1 cellular context compared by ENCODE assay signal in genomic region chr2:11745613-11746375, GRCh38.
TF ChIP-seq lines count a peak whose summit lies in the region.

No MANE protein-coding gene starts in this region.

TF ChIP-seq in K562, 482 proteins besides CTCF, POLR2A, EP300 and RAD21 (continued from another document and continues in another):
- TF ChIP-seq, protein P1, sequence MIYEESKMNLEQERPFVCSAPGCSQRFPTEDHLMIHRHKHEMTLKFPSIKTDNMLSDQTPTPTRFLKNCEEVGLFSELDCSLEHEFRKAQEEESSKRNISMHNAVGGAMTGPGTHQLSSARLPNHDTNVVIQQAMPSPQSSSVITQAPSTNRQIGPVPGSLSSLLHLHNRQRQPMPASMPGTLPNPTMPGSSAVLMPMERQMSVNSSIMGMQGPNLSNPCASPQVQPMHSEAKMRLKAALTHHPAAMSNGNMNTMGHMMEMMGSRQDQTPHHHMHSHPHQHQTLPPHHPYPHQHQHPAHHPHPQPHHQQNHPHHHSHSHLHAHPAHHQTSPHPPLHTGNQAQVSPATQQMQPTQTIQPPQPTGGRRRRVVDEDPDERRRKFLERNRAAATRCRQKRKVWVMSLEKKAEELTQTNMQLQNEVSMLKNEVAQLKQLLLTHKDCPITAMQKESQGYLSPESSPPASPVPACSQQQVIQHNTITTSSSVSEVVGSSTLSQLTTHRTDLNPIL (CRISPR knock-in tag; IDR thresholded peaks at IDR 0.05) = no peak
- no peak for TF ChIP-seq U2AF1 (optimal IDR thresholded peaks at IDR 0.05; ENCODE audit: low read depth, low read length)
- no peak for TF ChIP-seq ZSCAN29 (IDR thresholded peaks at IDR 0.05)
- TF ChIP-seq, protein P2, sequence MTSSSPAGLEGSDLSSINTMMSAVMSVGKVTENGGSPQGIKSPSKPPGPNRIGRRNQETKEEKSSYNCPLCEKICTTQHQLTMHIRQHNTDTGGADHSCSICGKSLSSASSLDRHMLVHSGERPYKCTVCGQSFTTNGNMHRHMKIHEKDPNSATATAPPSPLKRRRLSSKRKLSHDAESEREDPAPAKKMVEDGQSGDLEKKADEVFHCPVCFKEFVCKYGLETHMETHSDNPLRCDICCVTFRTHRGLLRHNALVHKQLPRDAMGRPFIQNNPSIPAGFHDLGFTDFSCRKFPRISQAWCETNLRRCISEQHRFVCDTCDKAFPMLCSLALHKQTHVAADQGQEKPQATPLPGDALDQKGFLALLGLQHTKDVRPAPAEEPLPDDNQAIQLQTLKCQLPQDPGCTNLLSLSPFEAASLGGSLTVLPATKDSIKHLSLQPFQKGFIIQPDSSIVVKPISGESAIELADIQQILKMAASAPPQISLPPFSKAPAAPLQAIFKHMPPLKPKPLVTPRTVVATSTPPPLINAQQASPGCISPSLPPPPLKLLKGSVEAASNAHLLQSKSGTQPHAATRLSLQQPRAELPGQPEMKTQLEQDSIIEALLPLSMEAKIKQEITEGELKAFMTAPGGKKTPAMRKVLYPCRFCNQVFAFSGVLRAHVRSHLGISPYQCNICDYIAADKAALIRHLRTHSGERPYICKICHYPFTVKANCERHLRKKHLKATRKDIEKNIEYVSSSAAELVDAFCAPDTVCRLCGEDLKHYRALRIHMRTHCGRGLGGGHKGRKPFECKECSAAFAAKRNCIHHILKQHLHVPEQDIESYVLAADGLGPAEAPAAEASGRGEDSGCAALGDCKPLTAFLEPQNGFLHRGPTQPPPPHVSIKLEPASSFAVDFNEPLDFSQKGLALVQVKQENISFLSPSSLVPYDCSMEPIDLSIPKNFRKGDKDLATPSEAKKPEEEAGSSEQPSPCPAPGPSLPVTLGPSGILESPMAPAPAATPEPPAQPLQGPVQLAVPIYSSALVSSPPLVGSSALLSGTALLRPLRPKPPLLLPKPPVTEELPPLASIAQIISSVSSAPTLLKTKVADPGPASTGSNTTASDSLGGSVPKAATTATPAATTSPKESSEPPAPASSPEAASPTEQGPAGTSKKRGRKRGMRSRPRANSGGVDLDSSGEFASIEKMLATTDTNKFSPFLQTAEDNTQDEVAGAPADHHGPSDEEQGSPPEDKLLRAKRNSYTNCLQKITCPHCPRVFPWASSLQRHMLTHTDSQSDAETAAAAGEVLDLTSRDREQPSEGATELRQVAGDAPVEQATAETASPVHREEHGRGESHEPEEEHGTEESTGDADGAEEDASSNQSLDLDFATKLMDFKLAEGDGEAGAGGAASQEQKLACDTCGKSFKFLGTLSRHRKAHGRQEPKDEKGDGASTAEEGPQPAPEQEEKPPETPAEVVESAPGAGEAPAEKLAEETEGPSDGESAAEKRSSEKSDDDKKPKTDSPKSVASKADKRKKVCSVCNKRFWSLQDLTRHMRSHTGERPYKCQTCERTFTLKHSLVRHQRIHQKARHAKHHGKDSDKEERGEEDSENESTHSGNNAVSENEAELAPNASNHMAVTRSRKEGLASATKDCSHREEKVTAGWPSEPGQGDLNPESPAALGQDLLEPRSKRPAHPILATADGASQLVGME (CRISPR knock-in tag; IDR thresholded peaks at IDR 0.05) = no peak
- TF ChIP-seq POLR2AphosphoS5 (IDR thresholded peaks at IDR 0.05; ENCODE audit: control insufficient read depth, insufficient read depth, low read depth, low read length) = no peak
- TF ChIP-seq ETV1 (tag; conservative IDR thresholded peaks at IDR 0.05; ENCODE audit: low read depth) = no peak
- no peak for TF ChIP-seq ZNF354B (CRISPR knock-in tag; IDR thresholded peaks at IDR 0.05)
- no peak for TF ChIP-seq ZKSCAN3 (CRISPR knock-in tag; IDR thresholded peaks at IDR 0.05)
- no peak for TF ChIP-seq FOS (IDR thresholded peaks at IDR 0.05; ENCODE audit: extremely low read depth, insufficient read length)
- no peak; the same call in 1 of the 2 replicates for TF ChIP-seq ZBTB7A (IDR thresholded peaks at IDR 0.05; ENCODE audit: borderline replicate concordance, control insufficient read depth, low read depth, low read length)
- TF ChIP-seq, protein P3, sequence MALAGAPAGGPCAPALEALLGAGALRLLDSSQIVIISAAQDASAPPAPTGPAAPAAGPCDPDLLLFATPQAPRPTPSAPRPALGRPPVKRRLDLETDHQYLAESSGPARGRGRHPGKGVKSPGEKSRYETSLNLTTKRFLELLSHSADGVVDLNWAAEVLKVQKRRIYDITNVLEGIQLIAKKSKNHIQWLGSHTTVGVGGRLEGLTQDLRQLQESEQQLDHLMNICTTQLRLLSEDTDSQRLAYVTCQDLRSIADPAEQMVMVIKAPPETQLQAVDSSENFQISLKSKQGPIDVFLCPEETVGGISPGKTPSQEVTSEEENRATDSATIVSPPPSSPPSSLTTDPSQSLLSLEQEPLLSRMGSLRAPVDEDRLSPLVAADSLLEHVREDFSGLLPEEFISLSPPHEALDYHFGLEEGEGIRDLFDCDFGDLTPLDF (CRISPR knock-in tag; IDR thresholded peaks at IDR 0.05) = no peak
- TF ChIP-seq RBM17 (IDR thresholded peaks at IDR 0.05; ENCODE audit: borderline replicate concordance, low read depth, low read length) = no peak
- TF ChIP-seq, protein P4, sequence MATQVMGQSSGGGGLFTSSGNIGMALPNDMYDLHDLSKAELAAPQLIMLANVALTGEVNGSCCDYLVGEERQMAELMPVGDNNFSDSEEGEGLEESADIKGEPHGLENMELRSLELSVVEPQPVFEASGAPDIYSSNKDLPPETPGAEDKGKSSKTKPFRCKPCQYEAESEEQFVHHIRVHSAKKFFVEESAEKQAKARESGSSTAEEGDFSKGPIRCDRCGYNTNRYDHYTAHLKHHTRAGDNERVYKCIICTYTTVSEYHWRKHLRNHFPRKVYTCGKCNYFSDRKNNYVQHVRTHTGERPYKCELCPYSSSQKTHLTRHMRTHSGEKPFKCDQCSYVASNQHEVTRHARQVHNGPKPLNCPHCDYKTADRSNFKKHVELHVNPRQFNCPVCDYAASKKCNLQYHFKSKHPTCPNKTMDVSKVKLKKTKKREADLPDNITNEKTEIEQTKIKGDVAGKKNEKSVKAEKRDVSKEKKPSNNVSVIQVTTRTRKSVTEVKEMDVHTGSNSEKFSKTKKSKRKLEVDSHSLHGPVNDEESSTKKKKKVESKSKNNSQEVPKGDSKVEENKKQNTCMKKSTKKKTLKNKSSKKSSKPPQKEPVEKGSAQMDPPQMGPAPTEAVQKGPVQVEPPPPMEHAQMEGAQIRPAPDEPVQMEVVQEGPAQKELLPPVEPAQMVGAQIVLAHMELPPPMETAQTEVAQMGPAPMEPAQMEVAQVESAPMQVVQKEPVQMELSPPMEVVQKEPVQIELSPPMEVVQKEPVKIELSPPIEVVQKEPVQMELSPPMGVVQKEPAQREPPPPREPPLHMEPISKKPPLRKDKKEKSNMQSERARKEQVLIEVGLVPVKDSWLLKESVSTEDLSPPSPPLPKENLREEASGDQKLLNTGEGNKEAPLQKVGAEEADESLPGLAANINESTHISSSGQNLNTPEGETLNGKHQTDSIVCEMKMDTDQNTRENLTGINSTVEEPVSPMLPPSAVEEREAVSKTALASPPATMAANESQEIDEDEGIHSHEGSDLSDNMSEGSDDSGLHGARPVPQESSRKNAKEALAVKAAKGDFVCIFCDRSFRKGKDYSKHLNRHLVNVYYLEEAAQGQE (CRISPR knock-in tag; IDR thresholded peaks at IDR 0.05; ENCODE audit: low read depth) = no peak
- TF ChIP-seq, protein P5, sequence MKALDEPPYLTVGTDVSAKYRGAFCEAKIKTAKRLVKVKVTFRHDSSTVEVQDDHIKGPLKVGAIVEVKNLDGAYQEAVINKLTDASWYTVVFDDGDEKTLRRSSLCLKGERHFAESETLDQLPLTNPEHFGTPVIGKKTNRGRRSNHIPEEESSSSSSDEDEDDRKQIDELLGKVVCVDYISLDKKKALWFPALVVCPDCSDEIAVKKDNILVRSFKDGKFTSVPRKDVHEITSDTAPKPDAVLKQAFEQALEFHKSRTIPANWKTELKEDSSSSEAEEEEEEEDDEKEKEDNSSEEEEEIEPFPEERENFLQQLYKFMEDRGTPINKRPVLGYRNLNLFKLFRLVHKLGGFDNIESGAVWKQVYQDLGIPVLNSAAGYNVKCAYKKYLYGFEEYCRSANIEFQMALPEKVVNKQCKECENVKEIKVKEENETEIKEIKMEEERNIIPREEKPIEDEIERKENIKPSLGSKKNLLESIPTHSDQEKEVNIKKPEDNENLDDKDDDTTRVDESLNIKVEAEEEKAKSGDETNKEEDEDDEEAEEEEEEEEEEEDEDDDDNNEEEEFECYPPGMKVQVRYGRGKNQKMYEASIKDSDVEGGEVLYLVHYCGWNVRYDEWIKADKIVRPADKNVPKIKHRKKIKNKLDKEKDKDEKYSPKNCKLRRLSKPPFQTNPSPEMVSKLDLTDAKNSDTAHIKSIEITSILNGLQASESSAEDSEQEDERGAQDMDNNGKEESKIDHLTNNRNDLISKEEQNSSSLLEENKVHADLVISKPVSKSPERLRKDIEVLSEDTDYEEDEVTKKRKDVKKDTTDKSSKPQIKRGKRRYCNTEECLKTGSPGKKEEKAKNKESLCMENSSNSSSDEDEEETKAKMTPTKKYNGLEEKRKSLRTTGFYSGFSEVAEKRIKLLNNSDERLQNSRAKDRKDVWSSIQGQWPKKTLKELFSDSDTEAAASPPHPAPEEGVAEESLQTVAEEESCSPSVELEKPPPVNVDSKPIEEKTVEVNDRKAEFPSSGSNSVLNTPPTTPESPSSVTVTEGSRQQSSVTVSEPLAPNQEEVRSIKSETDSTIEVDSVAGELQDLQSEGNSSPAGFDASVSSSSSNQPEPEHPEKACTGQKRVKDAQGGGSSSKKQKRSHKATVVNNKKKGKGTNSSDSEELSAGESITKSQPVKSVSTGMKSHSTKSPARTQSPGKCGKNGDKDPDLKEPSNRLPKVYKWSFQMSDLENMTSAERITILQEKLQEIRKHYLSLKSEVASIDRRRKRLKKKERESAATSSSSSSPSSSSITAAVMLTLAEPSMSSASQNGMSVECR (CRISPR knock-in tag; IDR thresholded peaks at IDR 0.05) = no peak
- TF ChIP-seq NR4A1 (CRISPR knock-in tag; IDR thresholded peaks at IDR 0.05) = 0 out of 2 replicates have a peak, but pooled peaks have one; percentile 42
- 0 out of 2 replicates have a peak, but pooled peaks have one; percentile 23 for TF ChIP-seq NR4A1 (tag; IDR thresholded peaks at IDR 0.05)
- TF ChIP-seq ZNF449 (CRISPR knock-in tag; IDR thresholded peaks at IDR 0.05) = no peak
- TF ChIP-seq ZNF77 (CRISPR knock-in tag; IDR thresholded peaks at IDR 0.05) = no peak
- TF ChIP-seq HNRNPLL (IDR thresholded peaks at IDR 0.05; ENCODE audit: low read depth, low read length, poor library complexity, severe bottlenecking) = no peak
- TF ChIP-seq ZZZ3 (IDR thresholded peaks at IDR 0.05) = no peak
- TF ChIP-seq CXXC5 (CRISPR knock-in tag; IDR thresholded peaks at IDR 0.05) = no peak
- TF ChIP-seq SRF (CRISPR knock-in tag; IDR thresholded peaks at IDR 0.05) = no peak
- no peak for TF ChIP-seq EZH2 (IDR thresholded peaks at IDR 0.05; ENCODE audit: borderline replicate concordance, low read depth, low read length)
- TF ChIP-seq PRDM10 (IDR thresholded peaks at IDR 0.05; ENCODE audit: partially characterized antibody) = peak; percentile 11
- TF ChIP-seq AFF4 (CRISPR knock-in tag; IDR thresholded peaks at IDR 0.05) = no peak
- no peak for TF ChIP-seq SRSF1 (IDR thresholded peaks at IDR 0.05; ENCODE audit: low read depth, low read length)
- no peak for TF ChIP-seq ZNF12 (CRISPR knock-in tag; IDR thresholded peaks at IDR 0.05)
- no peak for TF ChIP-seq NCOR1 (IDR thresholded peaks at IDR 0.05)
- TF ChIP-seq ELF4 (CRISPR knock-in tag; IDR thresholded peaks at IDR 0.05) = no peak
